Comparison of ENCODE assay signal across 8 cellular contexts in genomic region chr2:127197475-127198385, GRCh38. TPM values are rescaled to one million over a fixed set of nuclear protein-coding genes. Genes with fewer than 3 reads are reported as not detected.
DNase-seq lines count a peak whose midpoint lies in the region; ATAC-seq lines count a peak whose summit lies in the region.

No MANE protein-coding gene starts in this region.

- 0 out of 2 replicates have a peak, but pooled peaks cover 3% of the 10 kb centered on the region for H3K9me3 ChIP-seq in SJSA1 (replicated peaks)
- H3K9me3 ChIP-seq in right cardiac atrium (ENCODE audit: control insufficient read depth, low read length): no peaks in the 10 kb centered on the region

- 66% methylated on average over 19 of the region's 19 CpGs for whole genome bisulfite sequencing in right cardiac atrium

- ATAC-seq in GM21526 (IDR thresholded peaks at IDR 0.05; ENCODE audit: low FRiP score, unreplicated experiment): peak; percentile 81
- peak; percentile 71 to 80 for ATAC-seq in right cardiac atrium
- no peak for ATAC-seq in GM19395 (IDR thresholded peaks at IDR 0.05; ENCODE audit: unreplicated experiment)

- H3K27ac ChIP-seq in SJSA1 (no peak overlapping the region), right cardiac atrium (ENCODE audit: low read length) (no peak overlapping the region)

- no peaks in the 10 kb centered on the region for H3K36me3 ChIP-seq in SJSA1

- H3K4me3 ChIP-seq in SJSA1 (no peak overlapping the region), right cardiac atrium (ENCODE audit: low read length) (no peak overlapping the region)

- H3K27me3 ChIP-seq in SJSA1 (replicated peaks) (no peaks in the 10 kb centered on the region), right cardiac atrium (ENCODE audit: control insufficient read depth, insufficient read depth) (no peaks in the 10 kb centered on the region)

- peaks cover 21% of the 10 kb centered on the region for H3K4me1 ChIP-seq in SJSA1 (replicated peaks)
- H3K4me1 ChIP-seq in right cardiac atrium (ENCODE audit: control insufficient read depth, insufficient read depth, low read length): no peaks in the 10 kb centered on the region

- DNase-seq in CMK (ENCODE audit: low read depth) (peak; percentile 49), M059J (ENCODE audit: low read depth) (peak; percentile 63), SJSA1 (ENCODE audit: low read depth in 1 of 2, low spot score in 2 of 2) (peak; percentile 50 to 73), right cardiac atrium (peak; percentile 46 to 80 (median 78))
- DNase-seq in activated naive CD4-positive, alpha-beta T cell treated with Interleukin-2 at 50 U/mL for 16 hours: peak; percentile 67
- peak; percentile 77 for DNase-seq in stimulated activated CD4-positive, alpha-beta T cell treated with anti-CD3 and anti-CD28 coated beads, Interleukin-15, amount 100 ng/mL, for 24 hours

- intact Hi-C loops in right cardiac atrium (cut with DNase I): no loop called here

RNA-seq across cellular contexts. Expression of gene CYP27C1, which starts 22.4 kb away (rescaled TPM):
- 0.96 and 1.7 TPM in 2 replicates for total RNA-seq in M059J (2014; rRNA removed; shearing (Covaris generic))
- 0.63 and 2.7 TPM in 2 replicates for total RNA-seq in SJSA1 (2014; rRNA removed; shearing (Covaris generic))
- under 1 TPM; 0.18 to 0.29 (median 0.24) TPM for total RNA-seq in right cardiac atrium
- polyA plus RNA-seq in right cardiac atrium: 0.20 TPM
